In the genomic region with DNA sequence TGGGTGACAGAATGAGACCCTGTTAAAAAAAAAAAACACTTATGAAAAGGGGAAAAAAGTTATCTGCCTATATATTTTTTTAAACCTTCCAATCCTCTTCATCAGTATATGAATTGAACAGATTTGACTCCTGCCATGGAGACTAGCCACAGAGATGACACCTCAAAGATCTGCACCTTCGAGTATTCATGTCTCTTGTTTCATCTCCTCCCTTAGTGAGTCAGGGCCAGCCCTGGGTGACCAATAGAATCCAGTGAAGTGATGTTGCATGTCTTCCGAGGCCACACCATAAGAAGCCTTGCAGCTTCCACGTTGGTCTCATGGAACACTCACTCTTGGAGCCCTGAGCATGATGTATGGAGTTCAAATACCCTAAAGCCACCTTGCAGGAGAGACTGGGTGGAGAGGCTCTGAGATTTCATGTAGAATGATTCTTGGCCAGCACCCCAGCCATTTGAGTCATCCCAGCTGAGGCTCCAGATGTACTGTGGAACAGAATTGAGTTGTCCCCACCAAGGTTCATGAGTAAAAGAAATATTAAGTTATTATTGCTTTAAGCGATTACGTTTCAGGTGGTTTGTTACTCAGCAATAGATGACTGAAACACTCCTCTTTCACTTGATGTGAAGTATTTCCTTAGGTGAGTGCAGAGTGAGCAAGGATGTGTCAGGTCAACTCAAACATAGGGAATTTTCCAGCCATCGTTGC, we compare ENCODE assay signal across 25 cellular contexts. TPM values are rescaled to one million over a fixed set of nuclear protein-coding genes. Genes with fewer than 3 reads are reported as not detected.
A peak's percentile ranks its signal among the peaks of the same experiment; 100 is the strongest.
DNase-seq lines count a peak whose midpoint lies in the region; ATAC-seq, FAIRE-seq and TF ChIP-seq lines count a peak whose summit lies in the region.
"Had no signal": no experiment of that assay in that cellular context is flagged by ENCODE, and none has a peak within 500 bp of the region (broad histone marks: within the 10 kb centered on the region; RNA-seq: fewer than 3 reads in every experiment).

No MANE protein-coding gene starts in this region.

- H2AFZ ChIP-seq in GM23248, result no peak overlapping the region
- H2AFZ ChIP-seq in astrocyte (ENCODE audit: low read depth, low read length), result no peak overlapping the region

- no peak overlapping the region for H3K27ac Mint-ChIP-seq in activated CD4-positive, alpha-beta T cell treated with anti-CD3 and anti-CD28 coated beads for 36 hours
- no peak overlapping the region for H3K27ac Mint-ChIP-seq in activated CD4-positive, alpha-beta T cell treated with anti-CD3 and anti-CD28 coated beads, Interleukin-2, amount 10 ng/mL, durations not matched to agents 7 days and 5 days
- H3K27ac Mint-ChIP-seq in astrocyte (ENCODE audit: unreplicated experiment), result no peak overlapping the region
- H3K27ac Mint-ChIP-seq: endodermal cell; nephron; T-helper 2 cell treated with Interferon-gamma antibody and Interleukin-4, amounts not matched to agents 5 μg/mL and 100 μg/mL, for 36 hours; WTC11 had no signal

- H3K79me2 ChIP-seq in GM23248 (ENCODE audit: insufficient read depth) (no peaks in the 10 kb centered on the region), astrocyte (ENCODE audit: insufficient read depth, low read length) (no peaks in the 10 kb centered on the region)

- no peak overlapping the region for H3K4me2 ChIP-seq in GM23248 (ENCODE audit: unreplicated experiment)
- no peak overlapping the region for H3K4me2 ChIP-seq in astrocyte (ENCODE audit: low read length)

- H3K4me1 ChIP-seq in GM23248 (ENCODE audit: insufficient read depth), result 0 out of 2 replicates have a peak, but pooled peaks cover 5% of the 10 kb centered on the region
- H3K4me1 ChIP-seq in astrocyte (ENCODE audit: insufficient read depth, low read length), result no peaks in the 10 kb centered on the region
- H3K4me1 ChIP-seq: gastroesophageal sphincter, SJSA1 had no signal

- no peaks in the 10 kb centered on the region for H3K27me3 Mint-ChIP-seq in activated CD4-positive, alpha-beta T cell treated with anti-CD3 and anti-CD28 coated beads for 36 hours
- H3K27me3 Mint-ChIP-seq in activated CD4-positive, alpha-beta T cell treated with anti-CD3 and anti-CD28 coated beads, Interleukin-2, amount 10 ng/mL, durations not matched to agents 7 days and 5 days, result peaks cover 4% of the 10 kb centered on the region
- H3K27me3 Mint-ChIP-seq in astrocyte (ENCODE audit: low read depth, unreplicated experiment), result no peaks in the 10 kb centered on the region

- no peak overlapping the region for H3K4me3 Mint-ChIP-seq in activated CD4-positive, alpha-beta T cell treated with anti-CD3 and anti-CD28 coated beads for 36 hours
- no peak overlapping the region for H3K4me3 Mint-ChIP-seq in activated CD4-positive, alpha-beta T cell treated with anti-CD3 and anti-CD28 coated beads, Interleukin-2, amount 10 ng/mL, durations not matched to agents 7 days and 5 days
- H3K4me3 Mint-ChIP-seq in astrocyte (ENCODE audit: unreplicated experiment), result no peak overlapping the region
- H3K4me3 Mint-ChIP-seq: CD14-positive monocyte; endodermal cell; nephron; T-helper 2 cell treated with Interferon-gamma antibody and Interleukin-4, amounts not matched to agents 5 μg/mL and 100 μg/mL, for 36 hours; WTC11 had no signal

- no peaks in the 10 kb centered on the region for H3K36me3 Mint-ChIP-seq in activated CD4-positive, alpha-beta T cell treated with anti-CD3 and anti-CD28 coated beads for 36 hours (ENCODE audit: low read depth)
- H3K36me3 Mint-ChIP-seq in activated CD4-positive, alpha-beta T cell treated with anti-CD3 and anti-CD28 coated beads, Interleukin-2, amount 10 ng/mL, durations not matched to agents 7 days and 5 days (ENCODE audit: low read depth), result no peaks in the 10 kb centered on the region
- no peaks in the 10 kb centered on the region for H3K36me3 Mint-ChIP-seq in astrocyte (ENCODE audit: low read depth, unreplicated experiment)
- H3K36me3 Mint-ChIP-seq: CD14-positive monocyte, WTC11 had no signal

- peak; percentile 9 for DNase-seq in activated CD4-positive, alpha-beta T cell treated with anti-CD3 and anti-CD28 coated beads for 36 hours
- no peak for DNase-seq in activated CD4-positive, alpha-beta T cell treated with anti-CD3 and anti-CD28 coated beads, Interleukin-2, amount 10 ng/mL, durations not matched to agents 7 days and 5 days
- DNase-seq in GM23248 (peak; percentile 70), astrocyte (ENCODE audit: low read depth) (peak; percentile 51), fibroblast of pulmonary artery (ENCODE audit: low read depth) (peak; percentile 37), NCI-H1105 (lab: John Stamatoyannopoulos, UW) (no peak), SKM-1 treated with dmso at 0.1 percent for 144 hours (lab: John Stamatoyannopoulos, UW; ENCODE audit: unreplicated experiment) (no peak), anterior cingulate cortex (lab: John Stamatoyannopoulos, UW) (no peak)
- DNase-seq: activated gamma-delta T cell; endodermal cell; left cardiac atrium; NCI-H1694; NCI-H774; OCI-M1; posterior cingulate gyrus; stimulated activated CD4-positive, alpha-beta T cell treated with anti-CD3 and anti-CD28 coated beads, Interleukin-4, amount 100 ng/mL, for 4 hours had no signal

- H3K4me3 ChIP-seq in GM23248, result no peak overlapping the region
- no peak overlapping the region for H3K4me3 ChIP-seq in astrocyte (ENCODE audit: insufficient read depth, low read depth, low read length)
- no peak overlapping the region for H3K4me3 ChIP-seq in fibroblast of pulmonary artery (replicated peaks; ENCODE audit: low read depth, low read length)
- H3K4me3 ChIP-seq: gastroesophageal sphincter, SJSA1 had no signal

- 51 to 54% methylated on average over 6 of the region's 6 CpGs for WGBS in GM23248 (ENCODE audit: low coverage in 1 of 2, low lambda C conversion rate in 2 of 2, missing lambda C conversion rate in 2 of 2), 2 experiments

- FAIRE-seq in astrocyte (lab: Jason Lieb, UNC), result peak; percentile 76
- FAIRE-seq: urothelium cell line had no signal

- POLR2A ChIA-PET in activated CD4-positive, alpha-beta T cell treated with anti-CD3 and anti-CD28 coated beads for 36 hours (lab: Charles Lee), result no interaction called here
- POLR2A ChIA-PET in activated CD4-positive, alpha-beta T cell treated with anti-CD3 and anti-CD28 coated beads, Interleukin-2, amount 10 ng/mL, durations not matched to agents 7 days and 5 days (lab: Charles Lee), result no interaction called here

- H3K36me3 ChIP-seq in GM23248 (ENCODE audit: low read depth) (no peaks in the 10 kb centered on the region), astrocyte (ENCODE audit: insufficient read depth, low read length) (no peaks in the 10 kb centered on the region)
- H3K36me3 ChIP-seq: gastroesophageal sphincter, SJSA1 had no signal

- no peaks in the 10 kb centered on the region for H3K9me2 ChIP-seq in GM23248 (ENCODE audit: insufficient read depth)

- CTCF ChIA-PET in activated CD4-positive, alpha-beta T cell treated with anti-CD3 and anti-CD28 coated beads for 36 hours (lab: Charles Lee), result no interaction called here
- CTCF ChIA-PET in activated CD4-positive, alpha-beta T cell treated with anti-CD3 and anti-CD28 coated beads, Interleukin-2, amount 10 ng/mL, durations not matched to agents 7 days and 5 days (lab: Charles Lee), result interaction anchor here (0.6 kb wide), 1 partner anchor 53 kb away, joined by 3 read pairs; no protein-coding TSS in a partner anchor

- H3K27me3 ChIP-seq in GM23248 (replicated peaks; ENCODE audit: insufficient read depth), result no peaks in the 10 kb centered on the region
- no peaks in the 10 kb centered on the region for H3K27me3 ChIP-seq in astrocyte (ENCODE audit: insufficient read depth, low read length)
- H3K27me3 ChIP-seq: gastroesophageal sphincter, SJSA1 had no signal

- no peaks in the 10 kb centered on the region for H4K20me1 ChIP-seq in GM23248 (ENCODE audit: insufficient read depth)
- no peaks in the 10 kb centered on the region for H4K20me1 ChIP-seq in astrocyte (ENCODE audit: insufficient read depth, low read length)

- ATAC-seq in activated CD4-positive, alpha-beta T cell treated with anti-CD3 and anti-CD28 coated beads for 36 hours, result no peak
- ATAC-seq: gastroesophageal sphincter, HCT116, left cardiac atrium, WTC11 had no signal

- intact Hi-C loops in activated CD4-positive, alpha-beta T cell treated with anti-CD3 and anti-CD28 coated beads for 36 hours (cut with DNase I, micrococcal nuclease), result loop anchor here in 1 of 2 experiments (10.0 kb wide), 1 partner anchor 823 kb away; a partner anchor contains a TSS

- in situ Hi-C loops in GM23248 (cut with MboI), result no loop called here

- no peak overlapping the region for H3K9ac ChIP-seq in GM23248
- H3K9ac ChIP-seq in astrocyte (ENCODE audit: low read length), result no peak overlapping the region

- H3K27ac ChIP-seq in GM23248 (no peak overlapping the region), astrocyte (ENCODE audit: low read depth, low read length) (no peak overlapping the region)
- H3K27ac ChIP-seq: 22Rv1, gastroesophageal sphincter, SJSA1 had no signal

- H3K4me1 Mint-ChIP-seq in activated CD4-positive, alpha-beta T cell treated with anti-CD3 and anti-CD28 coated beads for 36 hours, result peaks cover 6% of the 10 kb centered on the region
- peaks cover 5% of the 10 kb centered on the region for H3K4me1 Mint-ChIP-seq in activated CD4-positive, alpha-beta T cell treated with anti-CD3 and anti-CD28 coated beads, Interleukin-2, amount 10 ng/mL, durations not matched to agents 7 days and 5 days
- no peaks in the 10 kb centered on the region for H3K4me1 Mint-ChIP-seq in astrocyte (ENCODE audit: low read depth, unreplicated experiment)
- H3K4me1 Mint-ChIP-seq: endodermal cell, nephron, WTC11 had no signal

- no peaks in the 10 kb centered on the region for H3K9me3 Mint-ChIP-seq in activated CD4-positive, alpha-beta T cell treated with anti-CD3 and anti-CD28 coated beads for 36 hours (ENCODE audit: low read depth)
- H3K9me3 Mint-ChIP-seq in activated CD4-positive, alpha-beta T cell treated with anti-CD3 and anti-CD28 coated beads, Interleukin-2, amount 10 ng/mL, durations not matched to agents 7 days and 5 days, result no peaks in the 10 kb centered on the region
- H3K9me3 Mint-ChIP-seq in astrocyte (ENCODE audit: unreplicated experiment), result no peaks in the 10 kb centered on the region
- H3K9me3 Mint-ChIP-seq: T-helper 2 cell treated with Interferon-gamma antibody and Interleukin-4, amounts not matched to agents 5 μg/mL and 100 μg/mL, for 36 hours; WTC11 had no signal

- TF ChIP-seq CTCF in astrocyte (IDR thresholded peaks at IDR 0.05; ENCODE audit: insufficient read depth, low read depth, low read length) (no peak), fibroblast of pulmonary artery (IDR thresholded peaks at IDR 0.05; ENCODE audit: low read length, missing control alignments) (no peak)

- peaks cover 13% of the 10 kb centered on the region; the same call in 1 of the 2 replicates for H3F3A ChIP-seq in GM23248 (ENCODE audit: insufficient read depth)

- no peaks in the 10 kb centered on the region for H3K9me3 ChIP-seq in GM23248 (ENCODE audit: low read depth)
- no peaks in the 10 kb centered on the region for H3K9me3 ChIP-seq in astrocyte (ENCODE audit: insufficient read depth, low read depth, low read length)
- H3K9me3 ChIP-seq: gastroesophageal sphincter, SJSA1 had no signal

RNA-seq across cellular contexts. Expression of a gene that starts 5.1 kb away (rescaled TPM):
- 1 to 10 TPM; 3.3 to 5.0 TPM for total RNA-seq in activated CD4-positive, alpha-beta T cell treated with anti-CD3 and anti-CD28 coated beads for 36 hours
- 10 to 100 TPM in 1 of 2 experiments, 1 to 10 TPM in 1; 9.4 to 10.6 TPM for total RNA-seq in activated CD4-positive, alpha-beta T cell treated with anti-CD3 and anti-CD28 coated beads, Interleukin-2, amount 10 ng/mL, durations not matched to agents 7 days and 5 days
- total RNA-seq in GM23248 (2014; rRNA removed; shearing (Covaris generic)), result 19.7 and 23.5 TPM in 2 replicates
- 13.5 and 14.9 TPM in 2 replicates for polyA plus RNA-seq in GM23248 (2016; fragmentation: Nextera tagmentation; extraction: Ambion mirVana)
- 18.5 and 20.5 TPM in 2 replicates for total RNA-seq in astrocyte

Comparison
In these comparisons a context has a peak if more than half of its experiments do, and no peak if none do; other contexts are left out.
1. DNase-seq: peak in activated CD4-positive, alpha-beta T cell treated with anti-CD3 and anti-CD28 coated beads for 36 hours (single experiment), GM23248 (single experiment), astrocyte (single experiment) and fibroblast of pulmonary artery (single experiment); none in activated CD4-positive, alpha-beta T cell treated with anti-CD3 and anti-CD28 coated beads, Interleukin-2, amount 10 ng/mL, durations not matched to agents 7 days and 5 days (single experiment), NCI-H1105 (single experiment), SKM-1 treated with dmso at 0.1 percent for 144 hours (single experiment) and anterior cingulate cortex (0 of 58).